ENCODE assay signal across 14 cellular contexts in the genomic region with DNA sequence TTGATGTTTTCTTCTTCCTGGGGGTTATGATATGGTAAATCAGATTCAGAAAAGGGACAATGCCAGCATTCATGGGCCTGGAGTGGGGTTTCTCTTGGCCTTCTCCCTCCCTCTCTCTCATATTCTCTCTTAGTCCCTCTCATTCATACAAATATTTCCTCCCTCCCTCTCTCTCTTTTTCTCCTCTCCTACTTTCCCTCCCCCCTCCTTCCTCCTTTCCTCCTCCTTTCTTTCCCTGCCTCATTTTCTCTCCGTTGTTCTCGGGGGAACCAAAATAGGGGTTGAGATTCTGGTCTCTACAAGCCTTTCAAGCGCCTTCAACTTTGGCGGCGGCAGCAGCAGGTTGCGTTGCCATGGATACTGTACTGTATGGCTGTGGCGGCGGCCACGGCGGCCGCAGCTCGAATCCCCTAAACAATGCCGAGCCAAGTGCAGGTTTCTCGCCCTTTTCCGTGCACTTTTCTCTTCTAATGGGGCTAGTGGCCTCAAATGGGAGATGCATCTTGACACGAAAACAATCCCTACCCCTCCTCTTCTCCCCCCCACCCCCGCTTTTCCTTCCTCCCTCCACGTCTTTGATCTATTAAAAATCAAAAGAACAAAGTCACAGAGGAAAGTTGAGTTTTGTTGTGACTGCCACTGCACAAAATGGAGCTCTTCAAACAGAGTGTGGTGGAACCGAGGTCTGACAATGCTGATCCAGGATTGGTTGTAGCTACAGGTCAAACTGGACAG. TPM values are rescaled to one million over a fixed set of nuclear protein-coding genes. Genes with fewer than 3 reads are reported as not detected.
DNase-seq lines count a peak whose midpoint lies in the region; ATAC-seq and TF ChIP-seq lines count a peak whose summit lies in the region.
"Had no signal": no experiment of that assay in that cellular context is flagged by ENCODE, and none has a peak within 500 bp of the region (broad histone marks: within the 10 kb centered on the region; RNA-seq: fewer than 3 reads in every experiment).

No MANE protein-coding gene starts in this region.

- H3K36me3 Mint-ChIP-seq in WTC11 = no peaks in the 10 kb centered on the region

- POLR2A ChIA-PET in WTC11 (lab: Charles Lee) = interaction anchor here (0.6 to 1.0 kb wide), 3 partner anchors 16 to 36 kb away, joined by 3 to 9 read pairs (median 3); no protein-coding TSS in a partner anchor

- no peak overlapping the region for H3K27ac Mint-ChIP-seq in WTC11
- H3K27ac Mint-ChIP-seq: HFFc6 had no signal

- H3K27me3 ChIP-seq in HUES48 (ENCODE audit: control insufficient read depth, insufficient read depth, low read length) = peaks cover 97% of the 10 kb centered on the region
- peaks cover 100% of the 10 kb centered on the region for H3K27me3 ChIP-seq in iPS-20b (ENCODE audit: insufficient read depth, low read length)

- intact Hi-C loops in mucosa of descending colon (cut with DNase I, micrococcal nuclease) = no loop called here

- DNase-seq in G401 (ENCODE audit: low spot score) = peak; percentile 84
- DNase-seq in WTC11 (ENCODE audit: low spot score) = peak; percentile 57
- no peak for DNase-seq in midbrain (lab: John Stamatoyannopoulos, UW)
- DNase-seq in mucosa of descending colon = no peak
- no peak for DNase-seq in hypothalamus (lab: John Stamatoyannopoulos, UW)
- DNase-seq: HFFc6, NCI-H510A, tibial artery had no signal

- no peak overlapping the region for H3K27ac ChIP-seq in HUES48 (ENCODE audit: low read depth, low read length)
- no peak overlapping the region for H3K27ac ChIP-seq in iPS-20b (ENCODE audit: low read length)
- H3K27ac ChIP-seq: tibial artery had no signal

- CTCF ChIA-PET in WTC11 (lab: Charles Lee) = interaction anchor here (0.6 to 2.8 kb wide), 39 partner anchors 10 to 296 kb away, joined by 3 to 70 read pairs (median 5); a partner anchor contains a TSS

- H3K4me3 ChIP-seq in HUES48 (ENCODE audit: low read depth, low read length) = peak overlapping the region; percentile 19; the same call in 1 of the 2 replicates
- peak overlapping the region; percentile 44; the same call in 1 of the 2 replicates for H3K4me3 ChIP-seq in iPS-20b (ENCODE audit: low read length)
- H3K4me3 ChIP-seq in mucosa of descending colon = no peak overlapping the region
- H3K4me3 ChIP-seq: lung, tibial artery had no signal

- TF ChIP-seq CTCF in WTC11 (IDR thresholded peaks at IDR 0.05) (no peak), mucosa of descending colon (IDR thresholded peaks at IDR 0.05) (no peak)

- H3K9ac ChIP-seq in HUES48 (ENCODE audit: low read depth, low read length) (no peak overlapping the region), iPS-20b (ENCODE audit: low read depth, low read length) (no peak overlapping the region)

- peaks cover 95% of the 10 kb centered on the region for H3K27me3 Mint-ChIP-seq in WTC11 (ENCODE audit: low read depth)

- in situ Hi-C loops in G401 (cut with HindIII; ENCODE audit: low sequenced_read_pairs) = no loop called here

- peak overlapping the region; percentile 61 for H3K4me3 Mint-ChIP-seq in WTC11
- H3K4me3 Mint-ChIP-seq: HFFc6 had no signal

- H3K9me3 Mint-ChIP-seq in WTC11 = no peaks in the 10 kb centered on the region

- H3K4me1 ChIP-seq in HUES48 (ENCODE audit: control insufficient read depth, insufficient read depth, low read length) = peaks cover 49% of the 10 kb centered on the region
- peaks cover 25% of the 10 kb centered on the region for H3K4me1 ChIP-seq in iPS-20b (ENCODE audit: insufficient read depth, low read length)
- no peaks in the 10 kb centered on the region for H3K4me1 ChIP-seq in mucosa of descending colon (ENCODE audit: low read depth)
- H3K4me1 ChIP-seq: tibial artery had no signal

- peaks cover 54% of the 10 kb centered on the region for H3K4me1 Mint-ChIP-seq in WTC11

- H3K9me3 ChIP-seq in HUES48 (ENCODE audit: control insufficient read depth, insufficient read depth, low read length) (no peaks in the 10 kb centered on the region), iPS-20b (ENCODE audit: insufficient read depth, low read depth, low read length) (no peaks in the 10 kb centered on the region), mucosa of descending colon (no peaks in the 10 kb centered on the region)

- ATAC-seq in WTC11 (peak; percentile 22), mucosa of descending colon (no peak), GM18502 (IDR thresholded peaks at IDR 0.05; ENCODE audit: poor library complexity, unreplicated experiment) (no peak)

- H3K36me3 ChIP-seq in HUES48 (ENCODE audit: control insufficient read depth, insufficient read depth, low read length) = no peaks in the 10 kb centered on the region
- H3K36me3 ChIP-seq in iPS-20b (ENCODE audit: insufficient read depth, low read depth, low read length) = no peaks in the 10 kb centered on the region
- H3K36me3 ChIP-seq in mucosa of descending colon (ENCODE audit: low read depth) = no peaks in the 10 kb centered on the region
- H3K36me3 ChIP-seq: tibial artery had no signal

TF ChIP-seq in WTC11, 78 proteins besides CTCF, POLR2A, EP300 and RAD21:
- TF ChIP-seq, protein P1, sequence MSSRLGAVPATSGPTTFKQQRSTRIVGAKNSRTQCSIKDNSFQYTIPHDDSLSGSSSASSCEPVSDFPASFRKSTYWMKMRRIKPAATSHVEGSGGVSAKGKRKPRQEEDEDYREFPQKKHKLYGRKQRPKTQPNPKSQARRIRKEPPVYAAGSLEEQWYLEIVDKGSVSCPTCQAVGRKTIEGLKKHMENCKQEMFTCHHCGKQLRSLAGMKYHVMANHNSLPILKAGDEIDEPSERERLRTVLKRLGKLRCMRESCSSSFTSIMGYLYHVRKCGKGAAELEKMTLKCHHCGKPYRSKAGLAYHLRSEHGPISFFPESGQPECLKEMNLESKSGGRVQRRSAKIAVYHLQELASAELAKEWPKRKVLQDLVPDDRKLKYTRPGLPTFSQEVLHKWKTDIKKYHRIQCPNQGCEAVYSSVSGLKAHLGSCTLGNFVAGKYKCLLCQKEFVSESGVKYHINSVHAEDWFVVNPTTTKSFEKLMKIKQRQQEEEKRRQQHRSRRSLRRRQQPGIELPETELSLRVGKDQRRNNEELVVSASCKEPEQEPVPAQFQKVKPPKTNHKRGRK (CRISPR knock-in tag; IDR thresholded peaks at IDR 0.05; ENCODE audit: borderline replicate concordance) = 0 out of 2 replicates have a peak, but pooled peaks have one; percentile 52
- no peak for TF ChIP-seq FOXK1 (CRISPR knock-in tag; IDR thresholded peaks at IDR 0.05)
TF ChIP-seq in WTC11: peak in this region for 1.

RNA-seq across cellular contexts. Expression of a gene that starts 45.2 kb away (rescaled TPM):
- total RNA-seq in G401 (2014; rRNA removed; shearing (Covaris generic)) = not detected in 2 replicates
- total RNA-seq in WTC11 (2021) (1.9 to 3.5 TPM (median 2.5 TPM) in 3 replicates), mucosa of descending colon (not detected)
- total RNA-seq: bronchial epithelial cell; lung; T-helper 1 cell treated with Interleukin-12 subunit alpha and Interleukin-12 subunit beta and Interleukin-4 antibody, amounts not matched to agents 30 ng/mL and 1 ng/mL, for 36 hours had no signal

RNA-seq across cellular contexts. Expression of a gene that starts 48.1 kb away (rescaled TPM):
- total RNA-seq in G401 (2014; rRNA removed; shearing (Covaris generic)) = not detected in 2 replicates
- total RNA-seq in WTC11 (2021) (30.3 to 59.7 TPM (median 34.7 TPM) in 3 replicates), mucosa of descending colon (under 1 TPM in 1 of 3 donors, not detected in 2; 0.48 TPM)
- total RNA-seq: bronchial epithelial cell; lung; T-helper 1 cell treated with Interleukin-12 subunit alpha and Interleukin-12 subunit beta and Interleukin-4 antibody, amounts not matched to agents 30 ng/mL and 1 ng/mL, for 36 hours had no signal

Comparison
In these comparisons a context has a peak if more than half of its experiments do, and no peak if none do; other contexts are left out.
1. DNase-seq: peak in G401 (single experiment) and WTC11 (single experiment); none in midbrain (single experiment), mucosa of descending colon (0 of 3) and hypothalamus (0 of 51).
2. RNA of a gene that starts 48.1 kb away (total RNA-seq): 30.3 to 59.7 TPM in WTC11; not detected in G401 and 0.48 TPM in mucosa of descending colon; every median in the first group is over 10 times any median in the second.